Comparison of ENCODE assay signal across 20 cellular contexts in genomic region chr11:71461696-71462095, GRCh38. TPM values are rescaled to one million over a fixed set of nuclear protein-coding genes. Genes with fewer than 3 reads are reported as not detected.
DNase-seq lines count a peak whose midpoint lies in the region; ATAC-seq, FAIRE-seq and TF ChIP-seq lines count a peak whose summit lies in the region.
"Had no signal": no experiment of that assay in that cellular context is flagged by ENCODE, and none has a peak within 500 bp of the region (broad histone marks: within the 10 kb centered on the region; RNA-seq: fewer than 3 reads in every experiment).

No MANE protein-coding gene starts in this region.

- FAIRE-seq in kidney (lab: Jason Lieb, UNC), result no peak
- FAIRE-seq: A549, D721Med, G401.6, GM12891, GM19239, H1, HepG2 had no signal

- TF ChIP-seq CTCF in heart right ventricle (IDR thresholded peaks at IDR 0.05) (no peak), RWPE2 (IDR thresholded peaks at IDR 0.05; ENCODE audit: poor library complexity, severe bottlenecking) (no peak), kidney (IDR thresholded peaks at IDR 0.05; ENCODE audit: borderline replicate concordance, extremely low read depth, insufficient read depth) (no peak)

- no peaks in the 10 kb centered on the region for H3K4me1 ChIP-seq in heart right ventricle
- H3K4me1 ChIP-seq in RWPE2 (ENCODE audit: insufficient read depth, poor library complexity, severe bottlenecking), result no peaks in the 10 kb centered on the region
- no peaks in the 10 kb centered on the region for H3K4me1 ChIP-seq in kidney (ENCODE audit: control insufficient read depth in 1 of 2, insufficient read depth in 1 of 2, low read depth in 1 of 2, low read length in 2 of 2)
- no peaks in the 10 kb centered on the region for H3K4me1 ChIP-seq in aorta (ENCODE audit: control insufficient read depth in 1 of 2, insufficient read depth in 2 of 2, low read length in 2 of 2)
- H3K4me1 ChIP-seq: A549 had no signal

- ATAC-seq in Right ventricle myocardium inferior (no peak), heart right ventricle (no peak), RWPE2 (ENCODE audit: low read depth) (no peak), aorta (ENCODE audit: low FRiP score) (no peak)
- ATAC-seq: A549, HepG2 had no signal

- H3K9me3 ChIP-seq in heart right ventricle, result no peaks in the 10 kb centered on the region
- H3K9me3 ChIP-seq in RWPE2 (ENCODE audit: severe bottlenecking), result no peaks in the 10 kb centered on the region
- H3K9me3 ChIP-seq in kidney (ENCODE audit: control insufficient read depth in 1 of 2, low read length in 2 of 2), result no peaks in the 10 kb centered on the region
- no peaks in the 10 kb centered on the region for H3K9me3 ChIP-seq in aorta (ENCODE audit: control insufficient read depth, low read length)
- H3K9me3 ChIP-seq: A549, Caco-2 had no signal

- no peak overlapping the region for H3K4me3 ChIP-seq in heart right ventricle
- no peak overlapping the region for H3K4me3 ChIP-seq in RWPE2 (ENCODE audit: severe bottlenecking)
- H3K4me3 ChIP-seq in kidney (ENCODE audit: low read length in 2 of 2), result no peak overlapping the region
- H3K4me3 ChIP-seq in aorta (ENCODE audit: low read length in 2 of 2), result no peak overlapping the region
- H3K4me3 ChIP-seq: A549 had no signal

- intact Hi-C loops in Right ventricle myocardium inferior (cut with DNase I), result no loop called here
- intact Hi-C loops in heart right ventricle (cut with DNase I), result no loop called here
- intact Hi-C loops in kidney (cut with DNase I), result no loop called here
- intact Hi-C loops in aorta (cut with DNase I), result no loop called here

- 87 to 89% methylated on average over 9 of the region's 9 CpGs for WGBS in heart right ventricle, 2 donors
- 87 to 94% methylated on average over 9 of the region's 9 CpGs for WGBS in aorta, 2 donors

- H3K36me3 ChIP-seq in heart right ventricle, result peaks cover 0 to 88% (median 46%) of the 10 kb centered on the region in 9 donors
- H3K36me3 ChIP-seq in RWPE2 (ENCODE audit: low read depth), result peaks cover 22% of the 10 kb centered on the region
- H3K36me3 ChIP-seq in kidney (ENCODE audit: control insufficient read depth in 1 of 2, insufficient read depth in 2 of 2, low read length in 2 of 2), result peaks cover 23 to 35% of the 10 kb centered on the region in 2 donors
- peaks cover 0 to 3% of the 10 kb centered on the region in 2 donors for H3K36me3 ChIP-seq in aorta (ENCODE audit: control insufficient read depth in 1 of 2, insufficient read depth in 2 of 2, low read length in 1 of 2)

- H3K27me3 ChIP-seq in heart right ventricle (no peaks in the 10 kb centered on the region), RWPE2 (ENCODE audit: insufficient read depth, poor library complexity, severe bottlenecking) (no peaks in the 10 kb centered on the region), aorta (ENCODE audit: control insufficient read depth in 1 of 2, insufficient read depth in 2 of 2, low read length in 1 of 2) (no peaks in the 10 kb centered on the region)

- DNase-seq in Right ventricle myocardium inferior (ENCODE audit: missing footprints) (peak; percentile 64), heart right ventricle (no peak), RWPE2 (ENCODE audit: low spot score) (peak; percentile 30), kidney (peak; percentile 46), aorta (peak; percentile 21 to 51), NCI-H526 (lab: John Stamatoyannopoulos, UW) (no peak)
- no peak for DNase-seq in stimulated activated naive CD4-positive, alpha-beta T cell (lab: John Stamatoyannopoulos, UW)
- DNase-seq: AML-193; Caco-2; CD4-positive, alpha-beta T cell; H9 had no signal

- H3K27ac ChIP-seq in heart right ventricle, result no peak overlapping the region
- no peak overlapping the region for H3K27ac ChIP-seq in RWPE2 (ENCODE audit: poor library complexity, severe bottlenecking)
- no peak overlapping the region for H3K27ac ChIP-seq in kidney (ENCODE audit: low read depth in 2 of 2, low read length in 2 of 2)
- H3K27ac ChIP-seq in aorta (ENCODE audit: low read depth in 1 of 2, low read length in 2 of 2), result no peak overlapping the region
- H3K27ac ChIP-seq: 22Rv1, A549, C4-2B had no signal

- H3K9ac ChIP-seq in kidney (ENCODE audit: low read length in 2 of 2), result no peak overlapping the region

RNA-seq across cellular contexts. Expression of gene NADSYN1, which starts 8.7 kb away (rescaled TPM):
- total RNA-seq in Right ventricle myocardium inferior (22.1 TPM), heart right ventricle (10 to 100 TPM; 13.4 to 31.4 (median 16.0) TPM), kidney (72.9 TPM), aorta (10 to 100 TPM; 52.1 to 88.3 TPM)
- polyA plus RNA-seq in heart right ventricle (10 to 100 TPM; 25.6 to 32.0 TPM), kidney (ENCODE audit: insufficient read depth, low read depth, low replicate concordance) (34.9 TPM), aorta (100 to 1,000 TPM in 1 of 2 donors, 10 to 100 TPM in 1; 22.7 to 137 TPM)

RNA-seq across cellular contexts. Expression of gene DHCR7, which starts 13.5 kb away (rescaled TPM):
- total RNA-seq in Right ventricle myocardium inferior (46.3 TPM), heart right ventricle (10 to 100 TPM; 24.9 to 49.6 (median 31.0) TPM), kidney (17.8 TPM), aorta (10 to 100 TPM; 22.0 to 27.8 TPM)
- polyA plus RNA-seq in heart right ventricle (10 to 100 TPM; 13.5 to 16.0 TPM), kidney (ENCODE audit: insufficient read depth, low read depth, low replicate concordance) (35.2 TPM), aorta (1 to 10 TPM; 4.2 to 4.3 TPM)

Comparison
In these comparisons a context has a peak if more than half of its experiments do, and no peak if none do; other contexts are left out.
1. DNase-seq: peak in Right ventricle myocardium inferior (single experiment), RWPE2 (single experiment), kidney (single experiment) and aorta (2 of 2); none in heart right ventricle (0 of 2), stimulated activated naive CD4-positive, alpha-beta T cell (0 of 6) and NCI-H526 (0 of 2).